9 cellular contexts compared by ENCODE assay signal in genomic region chr3:112043621-112044201, GRCh38. TPM values are rescaled to one million over a fixed set of nuclear protein-coding genes. Genes with fewer than 3 reads are reported as not detected.
DNase-seq lines count a peak whose midpoint lies in the region; ATAC-seq and TF ChIP-seq lines count a peak whose summit lies in the region.
"Had no signal": no experiment of that assay in that cellular context is flagged by ENCODE, and none has a peak within 500 bp of the region (broad histone marks: within the 10 kb centered on the region; RNA-seq: fewer than 3 reads in every experiment).

No MANE protein-coding gene starts in this region.

- peak; percentile 94 for TF ChIP-seq CTCF in CD4-positive, alpha-beta T cell (IDR thresholded peaks at IDR 0.05)
- TF ChIP-seq CTCF in WTC11 (IDR thresholded peaks at IDR 0.05) = peak; percentile 89

- H3K9me3 ChIP-seq in CD4-positive, alpha-beta T cell (ENCODE audit: control insufficient read depth, low read length) = no peaks in the 10 kb centered on the region
- no peaks in the 10 kb centered on the region for H3K9me3 ChIP-seq in mesenchymal stem cell (ENCODE audit: control insufficient read depth, low read length)

- H4K91ac ChIP-seq in mesenchymal stem cell (ENCODE audit: low read length) = no peak overlapping the region

- H3K27me3 ChIP-seq in CD4-positive, alpha-beta T cell (ENCODE audit: control insufficient read depth, insufficient read depth, low read length) = no peaks in the 10 kb centered on the region
- no peaks in the 10 kb centered on the region for H3K27me3 ChIP-seq in mesenchymal stem cell (ENCODE audit: control insufficient read depth in 1 of 2, insufficient read depth in 1 of 2, low read length in 2 of 2)

- H2BK5ac ChIP-seq in mesenchymal stem cell (ENCODE audit: low read depth, low read length, poor library complexity, severe bottlenecking) = no peak overlapping the region

- H3K9me3 Mint-ChIP-seq in CD4-positive, alpha-beta T cell = no peaks in the 10 kb centered on the region
- peaks cover 7% of the 10 kb centered on the region for H3K9me3 Mint-ChIP-seq in WTC11

- no peak overlapping the region for H2AFZ ChIP-seq in mesenchymal stem cell (ENCODE audit: low read depth, low read length)

- intact Hi-C loops in CD4-positive, alpha-beta T cell (cut with DNase I, micrococcal nuclease) = loop anchor here in 1 of 2 experiments (1.0 to 5.0 kb wide), 2 partner anchors 56 to 326 kb away; no protein-coding TSS in a partner anchor

- POLR2A ChIA-PET in CD4-positive, alpha-beta T cell (lab: Charles Lee) = interaction anchor here (0.6 kb wide), 2 partner anchors 457 to 584 kb away, joined by 4 read pairs; no protein-coding TSS in a partner anchor
- POLR2A ChIA-PET in WTC11 (lab: Charles Lee) = no interaction called here

- no peaks in the 10 kb centered on the region for H3K4me1 Mint-ChIP-seq in CD4-positive, alpha-beta T cell (ENCODE audit: low read depth)
- peaks cover 31% of the 10 kb centered on the region for H3K4me1 Mint-ChIP-seq in WTC11

- H3K36me3 Mint-ChIP-seq in CD4-positive, alpha-beta T cell (ENCODE audit: low read depth) = no peaks in the 10 kb centered on the region
- H3K36me3 Mint-ChIP-seq in WTC11 = peaks cover 3% of the 10 kb centered on the region

- H3K4ac ChIP-seq in mesenchymal stem cell (ENCODE audit: low read depth in 1 of 2, low read length in 2 of 2) = no peak overlapping the region

- peak overlapping the region; percentile 21 for H3K4me2 ChIP-seq in mesenchymal stem cell (ENCODE audit: low read length, poor library complexity, severe bottlenecking)

- no peaks in the 10 kb centered on the region for H3K36me3 ChIP-seq in mesenchymal stem cell (ENCODE audit: control insufficient read depth in 1 of 2, insufficient read depth in 2 of 2, low read depth in 1 of 2, low read length in 2 of 2)

- no peak overlapping the region for H2BK120ac ChIP-seq in mesenchymal stem cell (ENCODE audit: low read depth, low read length)

- H3K4me3 Mint-ChIP-seq in CD4-positive, alpha-beta T cell = no peak overlapping the region
- H3K4me3 Mint-ChIP-seq in WTC11 = no peak overlapping the region

- no peak overlapping the region for H3K23ac ChIP-seq in mesenchymal stem cell (ENCODE audit: low read length in 2 of 2)

- no peak overlapping the region for H2BK12ac ChIP-seq in mesenchymal stem cell (ENCODE audit: low read length in 2 of 2)

- no peak overlapping the region for H3K18ac ChIP-seq in mesenchymal stem cell (ENCODE audit: low read depth in 1 of 2, low read length in 2 of 2)

- H3K27ac ChIP-seq in CD4-positive, alpha-beta T cell (ENCODE audit: low read depth, low read length) = no peak overlapping the region
- no peak overlapping the region for H3K27ac ChIP-seq in mesenchymal stem cell (ENCODE audit: low read length, poor library complexity, severe bottlenecking)

- H4K8ac ChIP-seq in mesenchymal stem cell (ENCODE audit: low read length) = no peak overlapping the region

- H3K27me3 Mint-ChIP-seq in CD4-positive, alpha-beta T cell = no peaks in the 10 kb centered on the region
- H3K27me3 Mint-ChIP-seq in WTC11 (ENCODE audit: low read depth) = no peaks in the 10 kb centered on the region

- peak; percentile 4 to 33 (median 14) for DNase-seq in CD4-positive, alpha-beta T cell
- DNase-seq in GM19240 (ENCODE audit: insufficient read length, low spot score) (peak; percentile 48), NCI-H2227 (lab: John Stamatoyannopoulos, UW; ENCODE audit: unreplicated experiment) (peak; percentile 66), WTC11 (ENCODE audit: low spot score) (peak; percentile 34), dermis microvascular lymphatic vessel endothelial cell (ENCODE audit: low read depth in 2 of 2) (peak; percentile 52 to 78), mesenchymal stem cell (peak; percentile 75)
- DNase-seq in stimulated activated CD8-positive, alpha-beta memory T cell treated with anti-CD3 and anti-CD28 coated beads, Interleukin-4, amount 100 ng/mL, for 4 hours (ENCODE audit: low read depth in 2 of 2, low spot score in 1 of 2) = peak; percentile 4 to 20

- H3K27ac Mint-ChIP-seq in CD4-positive, alpha-beta T cell = no peak overlapping the region
- H3K27ac Mint-ChIP-seq in WTC11 = no peak overlapping the region

- H2AK5ac ChIP-seq in mesenchymal stem cell (ENCODE audit: low read length, severe bottlenecking) = no peak overlapping the region

- peak overlapping the region; percentile 78 for H3K9ac ChIP-seq in mesenchymal stem cell (ENCODE audit: low read length)

- H3K4me3 ChIP-seq in mesenchymal stem cell (ENCODE audit: insufficient read depth in 1 of 2, low read depth in 1 of 2, low read length in 2 of 2) = peak overlapping the region in 1 of 2 experiments; percentile 60

- CTCF ChIA-PET in CD4-positive, alpha-beta T cell (lab: Charles Lee) = interaction anchor here (0.6 to 1.3 kb wide), 9 partner anchors 25 to 376 kb away, joined by 3 to 5 read pairs (median 3); no protein-coding TSS in a partner anchor
- CTCF ChIA-PET in WTC11 (lab: Charles Lee) = interaction anchor here (0.6 to 4.1 kb wide), 29 partner anchors 9 to 377 kb away, joined by 3 to 38 read pairs (median 4); partner anchors contain the start of genes ABHD10 and C3orf52

- H3K14ac ChIP-seq in mesenchymal stem cell (ENCODE audit: low read length in 2 of 2) = no peak overlapping the region

- WGBS in mesenchymal stem cell = 6% methylated on average over 7 of the region's 7 CpGs

- peak; percentile 99 for ATAC-seq in CD4-positive, alpha-beta T cell (ENCODE audit: poor library complexity)
- ATAC-seq in HG03280 (IDR thresholded peaks at IDR 0.05; ENCODE audit: unreplicated experiment) (peak; percentile 93), WTC11 (peak; percentile 86)

- H3K4me1 ChIP-seq in mesenchymal stem cell (ENCODE audit: control insufficient read depth, insufficient read depth, low read depth, low read length) = peaks cover 3% of the 10 kb centered on the region

- no peak overlapping the region for H2BK15ac ChIP-seq in mesenchymal stem cell (ENCODE audit: low read depth, poor library complexity, severe bottlenecking)

- H3K79me1 ChIP-seq in mesenchymal stem cell (replicated peaks; ENCODE audit: low read length, poor library complexity, severe bottlenecking) = no peaks in the 10 kb centered on the region

TF ChIP-seq in WTC11, 78 proteins besides CTCF, POLR2A, EP300 and RAD21 (continues in another document):
- TF ChIP-seq PREB (CRISPR knock-in tag; IDR thresholded peaks at IDR 0.05; ENCODE audit: borderline replicate concordance) (no peak), SOX15 (CRISPR knock-in tag; IDR thresholded peaks at IDR 0.05) (no peak), NR1H2 (CRISPR knock-in tag; IDR thresholded peaks at IDR 0.05) (no peak), ZNF396 (CRISPR knock-in tag; IDR thresholded peaks at IDR 0.05; ENCODE audit: borderline replicate concordance) (no peak), JUN (CRISPR knock-in tag; IDR thresholded peaks at IDR 0.05) (no peak), E2F5 (CRISPR knock-in tag; IDR thresholded peaks at IDR 0.05) (no peak), GTF2I (CRISPR knock-in tag; conservative IDR thresholded peaks at IDR 0.05) (no peak), SP1 (CRISPR knock-in tag; conservative IDR thresholded peaks at IDR 0.05) (no peak), ERG (CRISPR knock-in tag; IDR thresholded peaks at IDR 0.05) (no peak), KAT7 (CRISPR knock-in tag; IDR thresholded peaks at IDR 0.05; ENCODE audit: borderline replicate concordance) (no peak), CDX4 (CRISPR knock-in tag; IDR thresholded peaks at IDR 0.05; ENCODE audit: borderline replicate concordance) (no peak), ZNF232 (CRISPR knock-in tag; IDR thresholded peaks at IDR 0.05) (no peak)

RNA-seq across cellular contexts. Expression of gene TMPRSS7, which starts 9.2 kb away (rescaled TPM):
- under 1 TPM in 1 of 2 experiments, not detected in 1; 0.14 TPM for total RNA-seq in CD4-positive, alpha-beta T cell
- not detected in 3 replicates for total RNA-seq in WTC11 (2021)
- total RNA-seq in dermis microvascular lymphatic vessel endothelial cell = not detected in 2 replicates
- not detected for polyA plus RNA-seq in mesenchymal stem cell (2013, experiment 1 of 2)
- not detected for polyA plus RNA-seq in mesenchymal stem cell (2013, experiment 2 of 2)
- total RNA-seq: activated CD8-positive, alpha-beta memory T cell treated with anti-CD3 and anti-CD28 coated beads for 36 hours had no signal

RNA-seq across cellular contexts. Expression of gene C3orf52, which starts 42.5 kb away (rescaled TPM):
- 1 to 10 TPM; 1.6 to 2.7 TPM for total RNA-seq in CD4-positive, alpha-beta T cell
- 10.2 to 14.3 TPM (median 10.3 TPM) in 3 replicates for total RNA-seq in WTC11 (2021)
- total RNA-seq in dermis microvascular lymphatic vessel endothelial cell = 8.1 and 10.0 TPM in 2 replicates
- 1.0 TPM for polyA plus RNA-seq in mesenchymal stem cell (2013, experiment 1 of 2)
- 1.4 TPM for polyA plus RNA-seq in mesenchymal stem cell (2013, experiment 2 of 2)

RNA-seq across cellular contexts. Expression of gene TAGLN3, which starts 45.0 kb away (rescaled TPM):
- under 1 TPM in 1 of 2 experiments, not detected in 1; 0.28 TPM for total RNA-seq in CD4-positive, alpha-beta T cell
- total RNA-seq in WTC11 (2021) = 2.8 to 3.3 TPM (median 2.8 TPM) in 3 replicates
- total RNA-seq in dermis microvascular lymphatic vessel endothelial cell = not detected in 2 replicates
- 0.07 TPM for polyA plus RNA-seq in mesenchymal stem cell (2013, experiment 1 of 2)
- polyA plus RNA-seq in mesenchymal stem cell (2013, experiment 2 of 2) = 0.03 TPM

Comparison
In these comparisons a context has a peak if more than half of its experiments do, and no peak if none do; other contexts are left out.
1. DNase-seq: peak in every context shown above with its lines; median percentile 75 in mesenchymal stem cell; 66 in NCI-H2227; 65 in dermis microvascular lymphatic vessel endothelial cell; 48 in GM19240; 34 in WTC11; 14 in CD4-positive, alpha-beta T cell; 12 in stimulated activated CD8-positive, alpha-beta memory T cell treated with anti-CD3 and anti-CD28 coated beads, Interleukin-4, amount 100 ng/mL, for 4 hours.